30 cellular contexts compared by ENCODE assay signal in the genomic region with DNA sequence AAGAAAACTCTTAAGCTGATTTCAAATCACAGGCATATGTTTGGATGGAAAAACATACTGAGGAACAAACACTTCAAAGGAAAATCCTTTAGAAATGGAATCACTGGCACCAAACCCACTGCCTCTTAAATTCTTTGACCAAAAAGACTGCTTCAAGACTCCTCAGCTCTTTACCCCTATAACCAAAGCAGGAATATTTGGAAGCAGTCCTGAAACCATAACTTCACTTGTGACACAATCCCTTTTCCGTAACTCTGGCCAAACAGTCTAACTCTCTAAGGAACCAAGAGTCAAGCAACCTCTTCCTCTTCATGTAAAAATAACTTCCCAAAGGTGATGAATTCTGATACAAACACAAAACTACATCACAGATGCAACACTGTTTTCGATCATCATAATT.
"Had no signal": no experiment of that assay in that cellular context is flagged by ENCODE, and none has a peak within 500 bp of the region (broad histone marks: within the 10 kb centered on the region; RNA-seq: fewer than 3 reads in every experiment).

No MANE protein-coding gene starts in this region.

- H3K27ac Mint-ChIP-seq: naive thymus-derived CD8-positive, alpha-beta T cell; natural killer cell treated with Interleukin-12 subunit alpha and Interleukin-12 subunit beta and Interleukin-15 and Interleukin-18, amount 100 ng/mL, for 72 hours; nephron progenitor cell; progenitor cell of endocrine pancreas; stimulated activated effector memory CD8-positive, alpha-beta T cell treated with anti-CD3 and anti-CD28 coated beads, Interleukin-12 subunit alpha, Interleukin-12 subunit beta, amount 100 ng/mL, for 72 hours; stimulated activated naive B cell treated with anti-CD40 and anti-IgM and Interleukin-4, amounts not matched to agents 10 μg/mL and 1 μg/mL and 100 μg/mL, for 72 hours; stimulated activated naive CD8-positive, alpha-beta T cell treated with anti-CD3 and anti-CD28 coated beads, Interleukin-15, Interleukin-2, amounts not matched to agents 100 ng/mL and 50 ng/mL, for 24 hours had no signal

- H3K4me3 ChIP-seq: pancreas, psoas muscle, right lobe of liver, sigmoid colon, skin epidermis, smooth muscle cell, spleen, stomach, thoracic aorta, thyroid gland, tibial nerve, upper lobe of left lung had no signal

- H3K27ac ChIP-seq: neutrophil, pancreas, psoas muscle, right lobe of liver, sigmoid colon, spleen, stomach, thoracic aorta, thyroid gland, tibial nerve, upper lobe of left lung had no signal

- H3K4me1 Mint-ChIP-seq: naive B cell; naive thymus-derived CD8-positive, alpha-beta T cell; nephron progenitor cell; stimulated activated effector memory CD8-positive, alpha-beta T cell treated with anti-CD3 and anti-CD28 coated beads, Interleukin-12 subunit alpha, Interleukin-12 subunit beta, amount 100 ng/mL, for 72 hours; stimulated activated naive B cell treated with anti-CD40 and anti-IgM and Interleukin-4, amounts not matched to agents 10 μg/mL and 1 μg/mL and 100 μg/mL, for 72 hours had no signal

- H3K27me3 Mint-ChIP-seq: natural killer cell treated with Interleukin-12 subunit alpha and Interleukin-12 subunit beta and Interleukin-15 and Interleukin-18, amount 100 ng/mL, for 72 hours; progenitor cell of endocrine pancreas had no signal

- H3K36me3 Mint-ChIP-seq: naive thymus-derived CD8-positive, alpha-beta T cell; natural killer cell treated with Interleukin-12 subunit alpha and Interleukin-12 subunit beta and Interleukin-15 and Interleukin-18, amount 100 ng/mL, for 72 hours; stimulated activated effector memory CD8-positive, alpha-beta T cell treated with anti-CD3 and anti-CD28 coated beads, Interleukin-12 subunit alpha, Interleukin-12 subunit beta, amount 100 ng/mL, for 72 hours; stimulated activated naive B cell treated with anti-CD40 and anti-IgM and Interleukin-4, amounts not matched to agents 10 μg/mL and 1 μg/mL and 100 μg/mL, for 72 hours had no signal

- H3K9me3 Mint-ChIP-seq: nephron progenitor cell; stimulated activated effector memory CD8-positive, alpha-beta T cell treated with anti-CD3 and anti-CD28 coated beads, Interleukin-12 subunit alpha, Interleukin-12 subunit beta, amount 100 ng/mL, for 72 hours; stimulated activated naive B cell treated with anti-CD40 and anti-IgM and Interleukin-4, amounts not matched to agents 10 μg/mL and 1 μg/mL and 100 μg/mL, for 72 hours; stimulated activated naive CD8-positive, alpha-beta T cell treated with anti-CD3 and anti-CD28 coated beads, Interleukin-15, Interleukin-2, amounts not matched to agents 100 ng/mL and 50 ng/mL, for 24 hours had no signal

- H3K36me3 ChIP-seq: neutrophil, pancreas, right lobe of liver, sigmoid colon, spleen, stomach, thoracic aorta, thyroid gland, tibial nerve, upper lobe of left lung had no signal

- H3K4me3 Mint-ChIP-seq: naive B cell; naive thymus-derived CD8-positive, alpha-beta T cell; natural killer cell treated with Interleukin-12 subunit alpha and Interleukin-12 subunit beta and Interleukin-15 and Interleukin-18, amount 100 ng/mL, for 72 hours; nephron progenitor cell; neural crest cell; stimulated activated effector memory CD8-positive, alpha-beta T cell treated with anti-CD3 and anti-CD28 coated beads, Interleukin-12 subunit alpha, Interleukin-12 subunit beta, amount 100 ng/mL, for 72 hours; stimulated activated naive B cell treated with anti-CD40 and anti-IgM and Interleukin-4, amounts not matched to agents 10 μg/mL and 1 μg/mL and 100 μg/mL, for 72 hours; stimulated activated naive CD8-positive, alpha-beta T cell treated with anti-CD3 and anti-CD28 coated beads, Interleukin-15, Interleukin-2, amounts not matched to agents 100 ng/mL and 50 ng/mL, for 24 hours had no signal

- H3K4me1 ChIP-seq: pancreas, psoas muscle, right lobe of liver, spleen, thyroid gland, upper lobe of left lung had no signal

- H3K27me3 ChIP-seq: neutrophil, pancreas, right lobe of liver, sigmoid colon, spleen, stomach, thyroid gland, tibial nerve, upper lobe of left lung had no signal

- DNase-seq: naive B cell; naive thymus-derived CD8-positive, alpha-beta T cell; nephron progenitor cell; nucleus accumbens; pancreas; psoas muscle; right cardiac atrium; right lobe of liver; sigmoid colon; spleen; stimulated activated CD4-positive, alpha-beta T cell treated with anti-CD3 and anti-CD28 coated beads, Interleukin-15, amount 100 ng/mL, for 24 hours; stimulated activated CD4-positive, alpha-beta T cell treated with anti-CD3 and anti-CD28 coated beads, Interleukin-2, amount 100 ng/mL, for 24 hours; stimulated activated CD4-positive, alpha-beta T cell treated with anti-CD3 and anti-CD28 coated beads, Interleukin-2, amount 100 ng/mL, for 48 hours; stimulated activated CD4-positive, alpha-beta T cell treated with anti-CD3 and anti-CD28 coated beads, Interleukin-4, amount 100 ng/mL, for 24 hours; stimulated activated naive B cell treated with anti-CD40 and anti-IgM and Interleukin-4, amounts not matched to agents 10 μg/mL and 1 μg/mL and 100 μg/mL, for 72 hours; stimulated activated naive CD4-positive, alpha-beta T cell treated with Interleukin-2 at 50 U/mL for 16 hours; stomach; thyroid gland; trophoblast cell; upper lobe of left lung had no signal

- H3K9me3 ChIP-seq: neutrophil, pancreas, psoas muscle, right lobe of liver, sigmoid colon, spleen, stomach, thoracic aorta, thyroid gland, tibial nerve, upper lobe of left lung had no signal
